In genomic region chr6:167774881-167775280, GRCh38 we compare ENCODE assay signal across 34 cellular contexts.
"Had no signal": no experiment of that assay in that cellular context is flagged by ENCODE, and none has a peak within 500 bp of the region (broad histone marks: within the 10 kb centered on the region; RNA-seq: fewer than 3 reads in every experiment).

No MANE protein-coding gene starts in this region.

- DNase-seq: activated effector memory CD4-positive, alpha-beta T cell treated with anti-CD3 and anti-CD28 coated beads, Interleukin-2, amount 50 U/mL, for 16 hours; activated effector memory CD4-positive, alpha-beta T cell treated with Interleukin-2 at 50 U/mL for 16 hours; activated gamma-delta T cell; activated gamma-delta T cell treated with Interleukin-2 at 50 U/mL for 16 hours; activated naive CD4-positive, alpha-beta T cell; activated naive CD4-positive, alpha-beta T cell treated with anti-CD3 and anti-CD28 coated beads for 36 hours; activated naive CD4-positive, alpha-beta T cell treated with anti-CD3 and anti-CD28 coated beads, Interleukin-2, amount 10 ng/mL, durations not matched to agents 7 days and 5 days; activated naive CD4-positive, alpha-beta T cell treated with anti-CD3 and anti-CD28 coated beads, Interleukin-2, amount 50 U/mL, for 16 hours; activated naive CD4-positive, alpha-beta T cell treated with Interleukin-2 at 50 U/mL for 16 hours; activated naive CD8-positive, alpha-beta T cell treated with anti-CD3 and anti-CD28 coated beads for 36 hours; activated naive CD8-positive, alpha-beta T cell treated with anti-CD3 and anti-CD28 coated beads, Interleukin-2, amount 10 ng/mL, durations not matched to agents 7 days and 5 days; activated naive CD8-positive, alpha-beta T cell treated with anti-CD3 and anti-CD28 coated beads, Interleukin-2, amount 50 U/mL, for 24 hours; activated T-cell treated with anti-CD3 and anti-CD28 coated beads, Interleukin-2, amount 50 U/mL, for 1 hour; activated T-cell treated with anti-CD3 and anti-CD28 coated beads, Interleukin-2, amount 50 U/mL, for 24 hours; activated T-cell treated with anti-CD3 and anti-CD28 coated beads, Interleukin-2, amount 50 U/mL, for 4 hours; activated T-cell treated with anti-CD3 and anti-CD28 coated beads, Interleukin-2, amount 50 U/mL, for 48 hours; activated T-cell treated with anti-CD3 and anti-CD28 coated beads, Interleukin-2, amount 50 U/mL, for 72 hours; adrenal gland; amniotic stem cell; amygdala; anterior cingulate cortex; aorta; body of pancreas; brain microvascular endothelial cell; caudate nucleus; central memory CD4-positive, alpha-beta T cell; cerebellar nuclear complex had no signal

- ATAC-seq: activated naive CD4-positive, alpha-beta T cell treated with anti-CD3 and anti-CD28 coated beads, Interleukin-2, amount 50 U/mL, for 72 hours; activated naive CD8-positive, alpha-beta T cell treated with anti-CD3 and anti-CD28 coated beads, Interleukin-2, amount 50 U/mL, for 24 hours; activated T-cell treated with anti-CD3 and anti-CD28 coated beads, Interleukin-2, amount 50 U/mL, for 4 hours; activated T-cell treated with anti-CD3 and anti-CD28 coated beads, Interleukin-2, amount 50 U/mL, for 72 hours; activated T-helper 17 cell treated with anti-CD3 and anti-CD28 coated beads, Interleukin-2, amount 50 U/mL, for 72 hours; body of pancreas had no signal

- H3K4me1 ChIP-seq: adrenal gland, ascending aorta, breast epithelium had no signal

- H3K4me3 ChIP-seq: adrenal gland, ascending aorta, body of pancreas, breast epithelium, cardiac muscle cell had no signal

- H3K27ac ChIP-seq: adrenal gland, ascending aorta, body of pancreas, brain microvascular endothelial cell, breast epithelium, cardiac muscle cell had no signal

- H3K27me3 ChIP-seq: adrenal gland, ascending aorta, body of pancreas, brain microvascular endothelial cell, breast epithelium, cardiac muscle cell had no signal

- H3K36me3 ChIP-seq: adrenal gland, ascending aorta, brain microvascular endothelial cell, breast epithelium, cardiac muscle cell had no signal

- H3K9me3 ChIP-seq: adrenal gland, ascending aorta, body of pancreas, breast epithelium had no signal

- FAIRE-seq: astrocyte, bronchial epithelial cell had no signal
